1 cellular context compared by ENCODE assay signal in genomic region chr17:2595736-2596135, GRCh38.
TF ChIP-seq lines count a peak whose summit lies in the region.

No MANE protein-coding gene starts in this region.

TF ChIP-seq in SK-N-SH treated with all-trans-retinoic acid at 6 μM for 48 hours, 23 proteins besides CTCF, POLR2A, EP300 and RAD21 (continued from another document):
- no peak for TF ChIP-seq RARB (CRISPR knock-in tag; IDR thresholded peaks at IDR 0.05)
- no peak for TF ChIP-seq ZNF565 (CRISPR knock-in tag; conservative IDR thresholded peaks at IDR 0.05; ENCODE audit: low read depth)
- TF ChIP-seq SNAI2 (CRISPR knock-in tag; IDR thresholded peaks at IDR 0.05), result no peak
- no peak for TF ChIP-seq GLIS3 (CRISPR knock-in tag; IDR thresholded peaks at IDR 0.05)
- TF ChIP-seq ISL1 (CRISPR knock-in tag; IDR thresholded peaks at IDR 0.05), result no peak
- no peak for TF ChIP-seq ARNTL (CRISPR knock-in tag; IDR thresholded peaks at IDR 0.05; ENCODE audit: borderline replicate concordance, low read depth)
- TF ChIP-seq, protein P1, sequence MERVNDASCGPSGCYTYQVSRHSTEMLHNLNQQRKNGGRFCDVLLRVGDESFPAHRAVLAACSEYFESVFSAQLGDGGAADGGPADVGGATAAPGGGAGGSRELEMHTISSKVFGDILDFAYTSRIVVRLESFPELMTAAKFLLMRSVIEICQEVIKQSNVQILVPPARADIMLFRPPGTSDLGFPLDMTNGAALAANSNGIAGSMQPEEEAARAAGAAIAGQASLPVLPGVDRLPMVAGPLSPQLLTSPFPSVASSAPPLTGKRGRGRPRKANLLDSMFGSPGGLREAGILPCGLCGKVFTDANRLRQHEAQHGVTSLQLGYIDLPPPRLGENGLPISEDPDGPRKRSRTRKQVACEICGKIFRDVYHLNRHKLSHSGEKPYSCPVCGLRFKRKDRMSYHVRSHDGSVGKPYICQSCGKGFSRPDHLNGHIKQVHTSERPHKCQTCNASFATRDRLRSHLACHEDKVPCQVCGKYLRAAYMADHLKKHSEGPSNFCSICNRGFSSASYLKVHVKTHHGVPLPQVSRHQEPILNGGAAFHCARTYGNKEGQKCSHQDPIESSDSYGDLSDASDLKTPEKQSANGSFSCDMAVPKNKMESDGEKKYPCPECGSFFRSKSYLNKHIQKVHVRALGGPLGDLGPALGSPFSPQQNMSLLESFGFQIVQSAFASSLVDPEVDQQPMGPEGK (CRISPR knock-in tag; IDR thresholded peaks at IDR 0.05; ENCODE audit: borderline replicate concordance), result no peak
- TF ChIP-seq ZNF70 (CRISPR knock-in tag; IDR thresholded peaks at IDR 0.05), result no peak
